Comparison of ENCODE assay signal across 8 cellular contexts in genomic region chr12:94148841-94149780, GRCh38. TPM values are rescaled to one million over a fixed set of nuclear protein-coding genes. Genes with fewer than 3 reads are reported as not detected.
A peak's percentile ranks its signal among the peaks of the same experiment; 100 is the strongest.
DNase-seq lines count a peak whose midpoint lies in the region; ATAC-seq and TF ChIP-seq lines count a peak whose summit lies in the region.

No MANE protein-coding gene starts in this region.

- H3K27ac ChIP-seq in MM.1S (ENCODE audit: low read length) (peak overlapping the region; percentile 82), tibial nerve (peak overlapping the region in 2 of 4 donors; percentile 31 to 45)

- TF ChIP-seq CTCF in GM12864 (IDR thresholded peaks at IDR 0.05; ENCODE audit: low read depth, low read length, missing control alignments) (peak; percentile 57), MM.1S (IDR thresholded peaks at IDR 0.05; ENCODE audit: low read length) (peak; percentile 61), epithelial cell of esophagus (IDR thresholded peaks at IDR 0.05; ENCODE audit: insufficient read depth, low read depth, low read length, missing control alignments) (no peak), tibial nerve (IDR thresholded peaks at IDR 0.05) (peak in 3 of 5 experiments; percentile 6 to 34 (median 13))

- ATAC-seq in GM21825 (IDR thresholded peaks at IDR 0.05; ENCODE audit: unreplicated experiment): peak; percentile 31

- H3K36me3 ChIP-seq in MM.1S (replicated peaks; ENCODE audit: insufficient read depth, low read length) (no peaks in the 10 kb centered on the region; the same call in 1 of the 2 replicates), tibial nerve (no peaks in the 10 kb centered on the region)

- H3K27me3 ChIP-seq in MM.1S (replicated peaks; ENCODE audit: insufficient read depth, low read length) (no peaks in the 10 kb centered on the region), tibial nerve (peaks cover 0 to 39% of the 10 kb centered on the region in 2 donors)

- H3K9me3 ChIP-seq in MM.1S (replicated peaks; ENCODE audit: insufficient read depth, low read length) (no peaks in the 10 kb centered on the region), tibial nerve (no peaks in the 10 kb centered on the region)

- H4K20me1 ChIP-seq in MM.1S (ENCODE audit: insufficient read depth, low read length): no peaks in the 10 kb centered on the region

- no peak for TF ChIP-seq POLR2A in tibial nerve (IDR thresholded peaks at IDR 0.05)

- 1 to 2% methylated on average over 45 of the region's 124 CpGs for WGBS in tibial nerve, 2 donors

- H3K4me2 ChIP-seq in MM.1S (ENCODE audit: low read depth, low read length): peak overlapping the region; percentile 61

- TF ChIP-seq EP300 in tibial nerve (IDR thresholded peaks at IDR 0.05): no peak

- H3K4me3 ChIP-seq in GM12864 (ENCODE audit: low read depth, low read length) (peak overlapping the region; percentile 94), MM.1S (ENCODE audit: low read length) (peak overlapping the region; percentile 91), epithelial cell of esophagus (ENCODE audit: low read length) (no peak overlapping the region), tibial nerve (peak overlapping the region; percentile 45 to 72 (median 54))

- peaks cover 29% of the 10 kb centered on the region for H3K4me1 ChIP-seq in MM.1S (ENCODE audit: low read length)
- H3K4me1 ChIP-seq in tibial nerve: peaks cover 0 to 44% (median 7%) of the 10 kb centered on the region in 4 donors

- peaks cover 29% of the 10 kb centered on the region for H3F3A ChIP-seq in MM.1S (ENCODE audit: insufficient read depth, low read length)

- peak overlapping the region; percentile 32; the same call in 1 of the 2 replicates for H2AFZ ChIP-seq in MM.1S (ENCODE audit: low read length)

- H3K79me2 ChIP-seq in MM.1S (ENCODE audit: low read length): peaks cover 55% of the 10 kb centered on the region

- no peaks in the 10 kb centered on the region for H3K9me2 ChIP-seq in MM.1S (replicated peaks; ENCODE audit: insufficient read depth, low read length)

- peak overlapping the region; percentile 96 for H3K9ac ChIP-seq in MM.1S (ENCODE audit: low read length)

- DNase-seq in GM12864 (ENCODE audit: low read depth) (no peak), MM.1S (peak; percentile 70), epithelial cell of esophagus (ENCODE audit: low read depth) (peak; percentile 7), myocyte (ENCODE audit: low read depth) (peak; percentile 76), tibial nerve (ENCODE audit: low spot score in 2 of 2) (no peak), NCI-H510A treated with DMSO at 0.1 percent for 48 hours (lab: John Stamatoyannopoulos, UW) (no peak)
- peak; percentile 21 to 30 for DNase-seq in activated CD4-positive, alpha-beta T cell treated with anti-CD3 and anti-CD28 coated beads, Interleukin-2, amount 50 U/mL, for 4 hours

RNA-seq across cellular contexts. Expression of gene PLXNC1, which starts 0.7 kb away (rescaled TPM):
- total RNA-seq in myocyte: 0.37 and 1.2 TPM in 2 replicates
- 0.25 TPM for polyA plus RNA-seq in myocyte (2012)
- total RNA-seq in tibial nerve: 10 to 100 TPM in 2 of 4 donors, 1 to 10 TPM in 2; 9.0 to 20.8 (median 11.4) TPM

Comparison
In these comparisons a context has a peak if more than half of its experiments do, and no peak if none do; other contexts are left out.
1. DNase-seq: peak in MM.1S (single experiment), activated CD4-positive, alpha-beta T cell treated with anti-CD3 and anti-CD28 coated beads, Interleukin-2, amount 50 U/mL, for 4 hours (2 of 2), epithelial cell of esophagus (single experiment) and myocyte (single experiment); none in GM12864 (single experiment), tibial nerve (0 of 2) and NCI-H510A treated with DMSO at 0.1 percent for 48 hours (single experiment).